In the genomic region with DNA sequence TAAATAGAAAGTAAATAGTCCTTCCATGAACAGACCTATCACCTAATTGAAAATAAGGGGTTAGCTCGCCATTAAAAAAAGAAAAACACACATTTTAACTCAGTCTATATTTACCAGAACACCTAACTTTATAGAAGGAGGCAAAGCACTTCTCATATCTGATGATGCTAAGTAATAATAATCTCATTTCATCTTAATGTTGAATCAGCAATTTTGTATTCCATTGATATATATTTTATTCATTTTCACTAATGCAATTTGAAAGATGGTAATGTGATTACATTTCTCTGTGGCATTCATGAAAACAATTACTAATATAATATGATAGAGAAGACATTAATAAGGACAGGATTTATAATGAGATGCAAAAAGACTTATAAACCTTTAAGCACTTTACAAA, we compare ENCODE assay signal across 24 cellular contexts.
DNase-seq lines count a peak whose midpoint lies in the region; ATAC-seq, FAIRE-seq and TF ChIP-seq lines count a peak whose summit lies in the region.
"Had no signal": no experiment of that assay in that cellular context is flagged by ENCODE, and none has a peak within 500 bp of the region (broad histone marks: within the 10 kb centered on the region; RNA-seq: fewer than 3 reads in every experiment).

No MANE protein-coding gene starts in this region.

- H2BK5ac ChIP-seq in H1 (ENCODE audit: low read depth, low read length) = no peak overlapping the region

- H3K4me2 ChIP-seq in HepG2 (ENCODE audit: low read depth, low read length) = no peak overlapping the region
- H3K4me2 ChIP-seq in H1 (ENCODE audit: insufficient read depth in 1 of 2, low read depth in 2 of 2, low read length in 2 of 2) = no peak overlapping the region
- H3K4me2 ChIP-seq: BLaER1 treated with 17β-estradiol and CSF1 and Interleukin-3, amounts not matched to agents 10 nM and 100 nM had no signal

- no peak overlapping the region for H2BK12ac ChIP-seq in H1 (ENCODE audit: low read depth, low read length)

- H3K27me3 ChIP-seq in HepG2 (ENCODE audit: control insufficient read depth in 1 of 2, insufficient read depth in 2 of 2, low read length in 2 of 2) = no peaks in the 10 kb centered on the region
- H3K27me3 ChIP-seq in right lobe of liver = no peaks in the 10 kb centered on the region
- no peaks in the 10 kb centered on the region for H3K27me3 ChIP-seq in H1 (replicated peaks in 1 of 4; ENCODE audit: control insufficient read depth in 3 of 4, extremely low read depth in 1 of 4, insufficient read depth in 3 of 4, low read length in 3 of 4)
- H3K27me3 ChIP-seq in tibial artery = no peaks in the 10 kb centered on the region
- H3K27me3 ChIP-seq: BLaER1 treated with 17β-estradiol and CSF1 and Interleukin-3, amounts not matched to agents 10 nM and 100 nM had no signal

- H4K91ac ChIP-seq in H1 (replicated peaks; ENCODE audit: insufficient read length, low read length) = no peak overlapping the region

- H2BK20ac ChIP-seq in H1 (ENCODE audit: low read length) = no peak overlapping the region

- FAIRE-seq in HepG2 (lab: Jason Lieb, UNC) (no peak), G401.6 (lab: Jason Lieb, UNC) (peak; percentile 45), H1 (lab: Jason Lieb, UNC) (no peak)
- FAIRE-seq: A204.1, D721Med, GM12878, GM12892, GM18507, GM19239 had no signal

- no TSS peak for BruUV-seq in HepG2 (replicated peaks; lab: Mats Ljungman, UMichigan)

- H3K79me2 ChIP-seq in HepG2 (ENCODE audit: insufficient read depth, low read length) (no peaks in the 10 kb centered on the region), H1 (ENCODE audit: control insufficient read depth in 1 of 2, insufficient read depth in 2 of 2, low read length in 2 of 2) (peaks cover 0 to 8% of the 10 kb centered on the region in 2 experiments; a peak in 1 of 4 replicates)

- TF ChIP-seq RAD21 in HepG2 (CRISPR knock-in tag; IDR thresholded peaks at IDR 0.05) = no peak
- no peak for TF ChIP-seq RAD21 in H1 (IDR thresholded peaks at IDR 0.05 in 1 of 2, conservative IDR thresholded peaks at IDR 0.05 in 1 of 2; ENCODE audit: low read depth in 2 of 2, low read length in 2 of 2)

- CTCF ChIA-PET in HepG2 (lab: Yijun Ruan, JAX; ENCODE audit: low intra/inter-chr PET ratio, low total read pairs) (no interaction called here), H1 (lab: Charles Lee; ENCODE audit: partially characterized antibody) (no interaction called here)

- H4K20me1 ChIP-seq in HepG2 (ENCODE audit: insufficient read depth, low read length) (no peaks in the 10 kb centered on the region), H1 (replicated peaks in 1 of 2; ENCODE audit: control insufficient read depth in 1 of 2, insufficient read depth in 2 of 2, low read length in 2 of 2) (no peaks in the 10 kb centered on the region)

- no peaks in the 10 kb centered on the region; the same call in 1 of the 2 replicates for H3K23me2 ChIP-seq in H1 (ENCODE audit: low read depth, low read length)

- intact Hi-C loops in HepG2 (cut with micrococcal nuclease; ENCODE audit: unreplicated experiment) = no loop called here
- intact Hi-C loops in right lobe of liver (cut with DNase I) = no loop called here
- intact Hi-C loops in tibial artery (cut with DNase I; ENCODE audit: low total_unique reads) = no loop called here

- no peak overlapping the region for H2BK15ac ChIP-seq in H1 (ENCODE audit: low read length)

- no peak overlapping the region for H4K8ac ChIP-seq in H1 (ENCODE audit: extremely low read depth, insufficient read depth, low read length)

- in situ Hi-C loops in HepG2 (cut with HindIII; ENCODE audit: extremely low pct_ligation_motif_present, low pct_unique_long_range_greater_than_20kb) = no loop called here

- no peak for TF ChIP-seq CTCF in HepG2 (CRISPR knock-in tag; IDR thresholded peaks at IDR 0.05)
- TF ChIP-seq CTCF in right lobe of liver (IDR thresholded peaks at IDR 0.05) = no peak
- no peak for TF ChIP-seq CTCF in H1 (IDR thresholded peaks at IDR 0.05; ENCODE audit: control extremely low read depth in 1 of 3, insufficient read depth in 1 of 3, low read depth in 1 of 3, low read length in 3 of 3)
- TF ChIP-seq CTCF in tibial artery (IDR thresholded peaks at IDR 0.05) = no peak

- H3K36me3 ChIP-seq in HepG2 (replicated peaks in 1 of 2; ENCODE audit: control insufficient read depth in 1 of 2, insufficient read depth in 2 of 2, low read length in 2 of 2) = no peaks in the 10 kb centered on the region
- H3K36me3 ChIP-seq in right lobe of liver = no peaks in the 10 kb centered on the region
- H3K36me3 ChIP-seq in SK-N-MC (ENCODE audit: insufficient read depth, low read length) = no peaks in the 10 kb centered on the region
- no peaks in the 10 kb centered on the region for H3K36me3 ChIP-seq in H1 (ENCODE audit: control insufficient read depth in 2 of 4, insufficient read depth in 4 of 4, low read length in 3 of 4)
- H3K36me3 ChIP-seq in tibial artery = no peaks in the 10 kb centered on the region
- H3K36me3 ChIP-seq: BLaER1 treated with 17β-estradiol and CSF1 and Interleukin-3, amounts not matched to agents 10 nM and 100 nM had no signal

- H3K18ac ChIP-seq in H1 (ENCODE audit: extremely low read depth, low read length) = no peak overlapping the region

- POLR2A ChIA-PET in HepG2 (lab: Yijun Ruan, JAX) (no interaction called here), H1 (lab: Charles Lee; ENCODE audit: partially characterized antibody) (no interaction called here)

- H4K5ac ChIP-seq in H1 (ENCODE audit: insufficient read length, low read depth, low read length) = no peak overlapping the region

- H2AK5ac ChIP-seq in H1 (ENCODE audit: low read depth, low read length) = no peak overlapping the region

- no peak for ATAC-seq in HepG2
- ATAC-seq in right lobe of liver = no peak
- ATAC-seq in GM18511 (IDR thresholded peaks at IDR 0.05; ENCODE audit: unreplicated experiment) = no peak
- ATAC-seq: CD8-positive, alpha-beta T cell; GM12878 had no signal

- H3K56ac ChIP-seq in H1 (replicated peaks; ENCODE audit: insufficient read length, low read depth, low read length) = no peak overlapping the region

- H3K9ac ChIP-seq in HepG2 (ENCODE audit: insufficient read depth, low read depth, low read length) (no peak overlapping the region), SK-N-MC (ENCODE audit: insufficient read length) (no peak overlapping the region), H1 (replicated peaks in 1 of 4; ENCODE audit: extremely low read depth in 1 of 4, low read depth in 3 of 4, low read length in 3 of 4) (no peak overlapping the region)
- H3K9ac ChIP-seq: BLaER1 treated with 17β-estradiol and CSF1 and Interleukin-3, amounts not matched to agents 10 nM and 100 nM had no signal

- no peak overlapping the region for H2AFZ ChIP-seq in HepG2 (ENCODE audit: low read length)
- no peak overlapping the region for H2AFZ ChIP-seq in H1 (ENCODE audit: low read length)

- TF ChIP-seq POLR2A in HepG2 (IDR thresholded peaks at IDR 0.05; ENCODE audit: insufficient read depth in 1 of 2, low read depth in 2 of 2, low read length in 2 of 2) = no peak
- TF ChIP-seq POLR2A in right lobe of liver (IDR thresholded peaks at IDR 0.05) = no peak
- no peak for TF ChIP-seq POLR2A in H1 (IDR thresholded peaks at IDR 0.05; ENCODE audit: control extremely low read depth in 1 of 2, low read depth in 2 of 2, low read length in 2 of 2)

- no peak overlapping the region for H2BK120ac ChIP-seq in H1 (replicated peaks; ENCODE audit: low read depth, low read length)

- DNase-seq in HepG2 (ENCODE audit: low spot score) = no peak
- DNase-seq in right lobe of liver = no peak
- DNase-seq in SK-N-MC (ENCODE audit: low read depth, low spot score) = no peak
- no peak for DNase-seq in H1 (ENCODE audit: low read depth in 1 of 2, low spot score in 2 of 2)
- DNase-seq in tibial artery = no peak
- no peak for DNase-seq in retina
- DNase-seq: 8988T; AML-193; Caco-2; Calu3; CD4-positive, alpha-beta T cell; CD8-positive, alpha-beta T cell; DMS79 treated with DMSO at 0.1 percent for 48 hours; GDM1 had no signal

- H3K4me1 ChIP-seq in HepG2 (ENCODE audit: insufficient read depth, low read length) = no peaks in the 10 kb centered on the region
- no peaks in the 10 kb centered on the region for H3K4me1 ChIP-seq in right lobe of liver
- H3K4me1 ChIP-seq in H1 (replicated peaks in 1 of 4; ENCODE audit: control insufficient read depth in 3 of 4, insufficient read depth in 4 of 4, low read length in 3 of 4) = no peaks in the 10 kb centered on the region
- no peaks in the 10 kb centered on the region for H3K4me1 ChIP-seq in tibial artery
- H3K4me1 ChIP-seq: BLaER1 treated with 17β-estradiol and CSF1 and Interleukin-3, amounts not matched to agents 10 nM and 100 nM; Caco-2 had no signal

- H3K79me1 ChIP-seq in H1 (ENCODE audit: low read depth, low read length) = no peaks in the 10 kb centered on the region

- H3K4me3 ChIP-seq in HepG2 (replicated peaks in 1 of 3; ENCODE audit: insufficient read depth in 1 of 3, low read depth in 2 of 3, low read length in 3 of 3) (no peak overlapping the region), right lobe of liver (no peak overlapping the region), SK-N-MC (no peak overlapping the region), H1 (ENCODE audit: extremely low read depth in 1 of 4, insufficient read depth in 2 of 4, low read depth in 3 of 4, low read length in 4 of 4) (no peak overlapping the region), tibial artery (no peak overlapping the region)
- H3K4me3 ChIP-seq: BLaER1 treated with 17β-estradiol and CSF1 and Interleukin-3, amounts not matched to agents 10 nM and 100 nM; GM12878 had no signal

- H3K4ac ChIP-seq in H1 (replicated peaks; ENCODE audit: insufficient read length, low read depth, low read length) = no peak overlapping the region

- H3K27ac ChIP-seq in HepG2 (ENCODE audit: extremely low read length, insufficient read depth, low read length) = no peak overlapping the region
- no peak overlapping the region for H3K27ac ChIP-seq in right lobe of liver
- peak overlapping the region; percentile 42 for H3K27ac ChIP-seq in SK-N-MC
- no peak overlapping the region for H3K27ac ChIP-seq in H1 (ENCODE audit: low read depth, low read length)
- H3K27ac ChIP-seq in tibial artery = no peak overlapping the region
- H3K27ac ChIP-seq: BLaER1 treated with 17β-estradiol and CSF1 and Interleukin-3, amounts not matched to agents 10 nM and 100 nM; C4-2B had no signal

- no peak overlapping the region for H3K14ac ChIP-seq in H1 (ENCODE audit: insufficient read length)

- no peaks in the 10 kb centered on the region for H3K9me3 ChIP-seq in HepG2 (ENCODE audit: low read length)
- no peaks in the 10 kb centered on the region for H3K9me3 ChIP-seq in right lobe of liver
- H3K9me3 ChIP-seq in SK-N-MC (ENCODE audit: low read depth, low read length) = no peaks in the 10 kb centered on the region
- H3K9me3 ChIP-seq in H1 (ENCODE audit: insufficient read depth in 2 of 2, low read depth in 1 of 2, low read length in 1 of 2) = no peaks in the 10 kb centered on the region
- H3K9me3 ChIP-seq in tibial artery = no peaks in the 10 kb centered on the region
- H3K9me3 ChIP-seq: Caco-2 had no signal

- H3K23ac ChIP-seq in H1 (ENCODE audit: insufficient read length) = no peak overlapping the region

- 3% methylated on average over 1 of the region's 1 CpG for WGBS in HepG2 (ENCODE audit: low lambda C conversion rate)
- WGBS in right lobe of liver (ENCODE audit: insufficient coverage, low coverage, low lambda C conversion rate, missing lambda C conversion rate) = 48% methylated on average over 1 of the region's 1 CpG
- 86% methylated on average over 1 of the region's 1 CpG; no CpG with 5 or more reads in 1 of the 2 experiments for WGBS in H1 (ENCODE audit: extremely low coverage in 1 of 2, insufficient coverage in 1 of 2, insufficient read length in 1 of 2, insufficient replicate concordance in 2 of 2, low coverage in 1 of 2, low lambda C conversion rate in 2 of 2, missing lambda C conversion rate in 1 of 2), 2 experiments

- TF ChIP-seq EP300 in HepG2 (IDR thresholded peaks at IDR 0.05; ENCODE audit: low read depth in 2 of 2, low read length in 2 of 2) (no peak), HepG2 (CRISPR knock-in tag; IDR thresholded peaks at IDR 0.05; ENCODE audit: borderline replicate concordance) (no peak), H1 (IDR thresholded peaks at IDR 0.05; ENCODE audit: borderline replicate concordance in 1 of 2, low read depth in 2 of 2, low read length in 2 of 2) (no peak)

Comparison
In these comparisons a context has a peak if more than half of its experiments do, and no peak if none do; other contexts are left out.
1. Of the 41 proteins assayed by ChIP-seq in both HepG2 and H1: peak only in HepG2: none; only in H1: none; in both: MAFK; in neither: 40.